ENCODE assay signal across 8 cellular contexts in the genomic region with DNA sequence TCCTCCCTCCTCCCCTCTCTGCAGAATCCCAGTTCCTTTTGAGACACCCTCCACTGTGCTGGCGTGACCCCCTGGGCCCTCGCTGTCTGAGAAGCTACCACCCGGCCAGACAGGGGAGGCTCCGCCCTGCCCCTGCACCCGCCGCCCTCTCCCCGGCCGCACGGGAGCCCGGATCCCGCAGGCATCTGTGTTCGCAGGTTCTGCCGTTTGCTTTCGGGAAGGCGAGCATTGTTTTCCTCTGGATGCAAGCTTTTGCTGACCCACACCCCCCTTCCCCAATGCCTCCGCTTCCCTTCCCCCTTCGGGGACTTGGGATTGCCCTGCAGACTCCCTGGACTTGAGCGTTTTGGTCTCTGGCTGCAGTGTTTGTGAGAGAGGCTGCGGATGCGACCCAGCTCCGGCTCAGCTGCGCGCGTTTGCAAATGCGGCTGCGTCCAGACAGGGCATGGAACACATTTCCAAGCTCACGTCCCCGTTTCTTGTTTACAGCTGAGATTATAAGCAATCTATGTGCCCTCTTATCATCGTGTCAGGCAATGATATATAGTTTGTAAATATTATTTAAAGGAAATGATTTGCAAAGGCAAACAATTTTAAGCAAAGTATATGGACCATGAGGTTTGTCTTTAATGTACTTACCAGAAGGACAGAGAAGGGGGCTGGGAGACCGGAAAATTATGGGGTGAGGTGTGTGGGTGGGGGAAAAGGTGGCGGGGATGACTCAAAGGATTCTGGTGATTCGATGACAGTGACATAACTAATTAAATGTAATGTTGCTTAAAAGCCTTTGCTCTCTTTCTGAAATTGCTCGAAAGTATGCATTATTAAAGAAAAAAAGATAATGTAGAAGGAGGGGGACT.
DNase-seq lines count a peak whose midpoint lies in the region; ATAC-seq, FAIRE-seq and TF ChIP-seq lines count a peak whose summit lies in the region.

No MANE protein-coding gene starts in this region.

- no peak for FAIRE-seq in GM12891 (lab: Jason Lieb, UNC)

- no peak for TF ChIP-seq CTCF in epithelial cell of esophagus (IDR thresholded peaks at IDR 0.05; ENCODE audit: insufficient read depth, low read depth, low read length, missing control alignments)

- peak overlapping the region; percentile 56 for H3K4me3 ChIP-seq in epithelial cell of esophagus (ENCODE audit: low read length)

- TF ChIP-seq POLR2A in GM12891 (IDR thresholded peaks at IDR 0.05; ENCODE audit: low read depth, low read length) = no peak

- ATAC-seq in GM19467 (IDR thresholded peaks at IDR 0.05; ENCODE audit: unreplicated experiment) = peak; percentile 56

- peak; percentile 68 for DNase-seq in AG08395 (ENCODE audit: low spot score)
- peak; percentile 37 for DNase-seq in NCI-H1105 (lab: John Stamatoyannopoulos, UW)
- peak; percentile 12 for DNase-seq in UCSD-AML1 (lab: John Stamatoyannopoulos, UW; ENCODE audit: unreplicated experiment)
- DNase-seq in epithelial cell of esophagus (ENCODE audit: low read depth) = peak; percentile 50
- DNase-seq in mesenteric fat pad (ENCODE audit: low spot score) = peak; percentile 89
- peak; percentile 10 to 36 for DNase-seq in stimulated activated CD8-positive, alpha-beta memory T cell treated with anti-CD3 and anti-CD28 coated beads, Interleukin-7, amount 100 ng/mL, for 48 hours (ENCODE audit: extremely low read depth in 1 of 2, low read depth in 1 of 2)
- DNase-seq in GM12891 (ENCODE audit: insufficient read length, low spot score) = no peak

TF ChIP-seq in GM12891, 5 proteins besides CTCF, POLR2A, EP300 and RAD21:
- TF ChIP-seq POU2F2 (IDR thresholded peaks at IDR 0.05; ENCODE audit: low read depth, low read length) (no peak), PAX5 (IDR thresholded peaks at IDR 0.05; ENCODE audit: insufficient read depth, low read length, severe bottlenecking) (no peak), TAF1 (IDR thresholded peaks at IDR 0.05; ENCODE audit: low read depth, low read length) (no peak), POLR2AphosphoS5 (IDR thresholded peaks at IDR 0.05; ENCODE audit: low read depth, low read length) (no peak), SPI1 (IDR thresholded peaks at IDR 0.05; ENCODE audit: low read depth, low read length) (no peak)
TF ChIP-seq in GM12891: peak in this region for 0.
